Comparison of ENCODE assay signal across 8 cellular contexts in genomic region chr11:68843052-68843561, GRCh38. TPM values are rescaled to one million over a fixed set of nuclear protein-coding genes. Genes with fewer than 3 reads are reported as not detected.
DNase-seq lines count a peak whose midpoint lies in the region; FAIRE-seq and TF ChIP-seq lines count a peak whose summit lies in the region.

No MANE protein-coding gene starts in this region.

- dilution Hi-C loops in keratinocyte (cut with MboI; ENCODE audit: extremely low pct_ligation_motif_present, low sequenced_read_pairs), result no loop called here

- POLR2A ChIA-PET in SK-N-SH (lab: Yijun Ruan, JAX), result no interaction called here

- H3K36me3 ChIP-seq in DOHH2 (ENCODE audit: control insufficient read depth, low read length), result no peaks in the 10 kb centered on the region
- H3K36me3 ChIP-seq in keratinocyte (ENCODE audit: control insufficient read depth in 2 of 2, extremely low read depth in 1 of 2, insufficient read depth in 2 of 2, low read length in 2 of 2), result no peaks in the 10 kb centered on the region
- H3K36me3 ChIP-seq in testis (ENCODE audit: low read depth, missing control alignments), result no peaks in the 10 kb centered on the region
- no peaks in the 10 kb centered on the region for H3K36me3 ChIP-seq in SK-N-SH (replicated peaks in 1 of 2; ENCODE audit: control insufficient read depth in 1 of 2, insufficient read depth in 2 of 2, low read length in 1 of 2)

- H3K9me3 ChIP-seq in DOHH2 (ENCODE audit: control insufficient read depth, insufficient read depth, low read length), result no peaks in the 10 kb centered on the region
- no peaks in the 10 kb centered on the region for H3K9me3 ChIP-seq in keratinocyte (ENCODE audit: control insufficient read depth, low read depth, low read length)
- H3K9me3 ChIP-seq in testis, result no peaks in the 10 kb centered on the region
- H3K9me3 ChIP-seq in SK-N-SH, result no peaks in the 10 kb centered on the region

- TF ChIP-seq POLR2A in testis (IDR thresholded peaks at IDR 0.05), result no peak

- no peaks in the 10 kb centered on the region for H3K9me3 Mint-ChIP-seq in activated naive CD8-positive, alpha-beta T cell (ENCODE audit: low read depth)

- H2AFZ ChIP-seq in keratinocyte (ENCODE audit: control insufficient read depth, low read length) (peak overlapping the region; percentile 27), SK-N-SH (ENCODE audit: low read depth) (no peak overlapping the region)

- H3K9ac ChIP-seq in keratinocyte (ENCODE audit: control insufficient read depth, extremely low read depth, insufficient read depth, low read length), result no peak overlapping the region
- no peak overlapping the region for H3K9ac ChIP-seq in SK-N-SH

- CTCF ChIA-PET in SK-N-SH (lab: Yijun Ruan, JAX), result interaction anchor here (0.5 to 2.4 kb wide), 3 partner anchors 45 to 196 kb away, joined by 3 to 12 read pairs (median 3); no protein-coding TSS in a partner anchor

- peak overlapping the region; percentile 86 for H3K27ac Mint-ChIP-seq in activated naive CD8-positive, alpha-beta T cell

- WGBS in testis, 2 donors, result 6 to 11% methylated on average over 23 of the region's 23 CpGs
- 97% methylated on average over 23 of the region's 23 CpGs for WGBS in SK-N-SH (ENCODE audit: low lambda C conversion rate)

- no peak overlapping the region for H3K27ac ChIP-seq in DOHH2 (ENCODE audit: low read depth, low read length)
- no peak overlapping the region for H3K27ac ChIP-seq in keratinocyte (ENCODE audit: control insufficient read depth, insufficient read depth, low read length)
- no peak overlapping the region for H3K27ac ChIP-seq in testis
- no peak overlapping the region for H3K27ac ChIP-seq in SK-N-SH (ENCODE audit: low read depth in 2 of 2, low read length in 1 of 2)

- intact Hi-C loops in testis (cut with DNase I; ENCODE audit: low total_unique reads), result no loop called here
- intact Hi-C loops in posterior vena cava (cut with DNase I), result no loop called here

- peak overlapping the region; percentile 90 for H3K4me3 Mint-ChIP-seq in activated naive CD8-positive, alpha-beta T cell

- H3K9me1 ChIP-seq in keratinocyte (ENCODE audit: control insufficient read depth, extremely low read depth, insufficient read depth, low read length), result no peaks in the 10 kb centered on the region

- H3K27me3 ChIP-seq in DOHH2 (ENCODE audit: control insufficient read depth, low read length), result peaks cover 59% of the 10 kb centered on the region
- peaks cover 8% of the 10 kb centered on the region for H3K27me3 ChIP-seq in keratinocyte (ENCODE audit: control insufficient read depth, extremely low read depth, insufficient read depth, low read length)
- H3K27me3 ChIP-seq in testis, result no peaks in the 10 kb centered on the region
- no peaks in the 10 kb centered on the region for H3K27me3 ChIP-seq in SK-N-SH (ENCODE audit: insufficient read depth)

- H3K4me1 ChIP-seq in DOHH2 (ENCODE audit: control insufficient read depth, low read length), result peaks cover 58% of the 10 kb centered on the region
- peaks cover 30% of the 10 kb centered on the region for H3K4me1 ChIP-seq in keratinocyte (ENCODE audit: control insufficient read depth, extremely low read depth, insufficient read depth, low read length)
- peaks cover 44% of the 10 kb centered on the region for H3K4me1 ChIP-seq in testis
- peaks cover 18 to 19% of the 10 kb centered on the region in 2 experiments for H3K4me1 ChIP-seq in SK-N-SH (ENCODE audit: control insufficient read depth in 1 of 2, insufficient read depth in 2 of 2, low read depth in 1 of 2, low read length in 1 of 2)

- no peaks in the 10 kb centered on the region for H3K36me3 Mint-ChIP-seq in activated naive CD8-positive, alpha-beta T cell

- FAIRE-seq in keratinocyte (lab: Jason Lieb, UNC), result no peak

- H3K79me2 ChIP-seq in DOHH2 (ENCODE audit: control insufficient read depth, low read length), result no peaks in the 10 kb centered on the region
- H3K79me2 ChIP-seq in keratinocyte (ENCODE audit: control insufficient read depth, insufficient read depth, low read length), result no peaks in the 10 kb centered on the region
- peaks cover 23% of the 10 kb centered on the region for H3K79me2 ChIP-seq in SK-N-SH (ENCODE audit: insufficient read depth)

- DNase-seq in NOMO-1 treated with DMSO at 0.1 percent for 48 hours (lab: John Stamatoyannopoulos, UW; ENCODE audit: unreplicated experiment) (peak; percentile 48), keratinocyte (ENCODE audit: low read depth, low spot score) (no peak), testis (no peak), nucleus accumbens (lab: John Stamatoyannopoulos, UW) (no peak), posterior vena cava (ENCODE audit: low spot score) (no peak), SK-N-SH (no peak)

- TF ChIP-seq CTCF in DOHH2 (IDR thresholded peaks at IDR 0.05; ENCODE audit: low read depth, low read length, poor library complexity, severe bottlenecking) (no peak), keratinocyte (optimal IDR thresholded peaks at IDR 0.05 in 1 of 3, IDR thresholded peaks at IDR 0.05 in 1 of 3, conservative IDR thresholded peaks at IDR 0.05 in 1 of 3; ENCODE audit: extremely low read depth in 1 of 3, insufficient read depth in 2 of 3, low read length in 3 of 3) (no peak), testis (IDR thresholded peaks at IDR 0.05) (no peak), SK-N-SH (IDR thresholded peaks at IDR 0.05) (no peak)

- no peaks in the 10 kb centered on the region for H4K20me1 ChIP-seq in DOHH2 (ENCODE audit: control insufficient read depth, insufficient read depth, low read depth, low read length)
- H4K20me1 ChIP-seq in keratinocyte (ENCODE audit: control insufficient read depth, extremely low read depth, insufficient read depth, low read length), result no peaks in the 10 kb centered on the region
- H4K20me1 ChIP-seq in SK-N-SH (ENCODE audit: insufficient read depth), result no peaks in the 10 kb centered on the region

- H3K4me1 Mint-ChIP-seq in activated naive CD8-positive, alpha-beta T cell (ENCODE audit: low read depth), result peaks cover 39% of the 10 kb centered on the region

- H3K4me2 ChIP-seq in DOHH2 (ENCODE audit: low read length), result peak overlapping the region; percentile 56
- peak overlapping the region; percentile 80 for H3K4me2 ChIP-seq in keratinocyte (ENCODE audit: control insufficient read depth, extremely low read depth, insufficient read depth, low read depth, low read length)
- no peak overlapping the region for H3K4me2 ChIP-seq in SK-N-SH

- H3K4me3 ChIP-seq in DOHH2 (ENCODE audit: low read length), result peak overlapping the region; percentile 51
- peak overlapping the region in 2 of 3 experiments; percentile 32 to 57 for H3K4me3 ChIP-seq in keratinocyte (ENCODE audit: control insufficient read depth in 2 of 3, extremely low read depth in 1 of 3, insufficient read depth in 2 of 3, low read depth in 1 of 3, low read length in 3 of 3)
- H3K4me3 ChIP-seq in testis, result peak overlapping the region; percentile 76 to 85
- H3K4me3 ChIP-seq in SK-N-SH (ENCODE audit: low read depth in 2 of 2, low read length in 1 of 2), result no peak overlapping the region

- no peak for TF ChIP-seq EP300 in SK-N-SH (IDR thresholded peaks at IDR 0.05; ENCODE audit: borderline replicate concordance in 1 of 2, low read depth in 1 of 2, low read length in 1 of 2)

- no peaks in the 10 kb centered on the region for H3K27me3 Mint-ChIP-seq in activated naive CD8-positive, alpha-beta T cell

- H3F3A ChIP-seq in DOHH2 (ENCODE audit: control insufficient read depth, insufficient read depth) (peaks cover 15% of the 10 kb centered on the region), SK-N-SH (replicated peaks; ENCODE audit: insufficient read depth) (peaks cover 28% of the 10 kb centered on the region)

- H3K9me2 ChIP-seq in DOHH2 (replicated peaks; ENCODE audit: control insufficient read depth, low read length) (no peaks in the 10 kb centered on the region), SK-N-SH (no peaks in the 10 kb centered on the region)

- TF ChIP-seq RAD21 in SK-N-SH (IDR thresholded peaks at IDR 0.05; ENCODE audit: low read length), result no peak

TF ChIP-seq in SK-N-SH, 30 proteins besides CTCF, POLR2A, EP300 and RAD21 (continues in another document):
- no peak for TF ChIP-seq YY1 (IDR thresholded peaks at IDR 0.05; ENCODE audit: low read depth)
- TF ChIP-seq MXI1 (IDR thresholded peaks at IDR 0.05; ENCODE audit: low read depth, low read length), result no peak
- TF ChIP-seq RXRA (IDR thresholded peaks at IDR 0.05; ENCODE audit: borderline replicate concordance, low read depth), result no peak
- no peak for TF ChIP-seq RFX5 (IDR thresholded peaks at IDR 0.05; ENCODE audit: low read length)
- TF ChIP-seq FOSL2 (IDR thresholded peaks at IDR 0.05; ENCODE audit: borderline replicate concordance, low read depth), result no peak
- TF ChIP-seq, protein P1, sequence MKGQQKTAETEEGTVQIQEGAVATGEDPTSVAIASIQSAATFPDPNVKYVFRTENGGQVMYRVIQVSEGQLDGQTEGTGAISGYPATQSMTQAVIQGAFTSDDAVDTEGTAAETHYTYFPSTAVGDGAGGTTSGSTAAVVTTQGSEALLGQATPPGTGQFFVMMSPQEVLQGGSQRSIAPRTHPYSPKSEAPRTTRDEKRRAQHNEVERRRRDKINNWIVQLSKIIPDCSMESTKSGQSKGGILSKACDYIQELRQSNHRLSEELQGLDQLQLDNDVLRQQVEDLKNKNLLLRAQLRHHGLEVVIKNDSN (IDR thresholded peaks at IDR 0.05; ENCODE audit: borderline replicate concordance, low read depth), result no peak
- TF ChIP-seq TEAD4 (IDR thresholded peaks at IDR 0.05; ENCODE audit: borderline replicate concordance, insufficient read depth), result no peak
- TF ChIP-seq FOXJ3 (CRISPR knock-in tag; IDR thresholded peaks at IDR 0.05), result no peak
- TF ChIP-seq RCOR1 (IDR thresholded peaks at IDR 0.05; ENCODE audit: low read length), result no peak
- TF ChIP-seq, protein P2, sequence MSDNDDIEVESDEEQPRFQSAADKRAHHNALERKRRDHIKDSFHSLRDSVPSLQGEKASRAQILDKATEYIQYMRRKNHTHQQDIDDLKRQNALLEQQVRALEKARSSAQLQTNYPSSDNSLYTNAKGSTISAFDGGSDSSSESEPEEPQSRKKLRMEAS (IDR thresholded peaks at IDR 0.05; ENCODE audit: low read depth), result no peak
- TF ChIP-seq ELF1 (IDR thresholded peaks at IDR 0.05), result no peak

RNA-seq across cellular contexts. Expression of gene CPT1A, which starts 1.4 kb away (rescaled TPM):
- 12.0 to 25.5 TPM (median 12.9 TPM) in 3 replicates for polyA plus RNA-seq in keratinocyte
- 17.0 TPM for polyA plus RNA-seq in keratinocyte (2011; ENCODE audit: low read depth)
- polyA plus RNA-seq in keratinocyte (2011; cell fraction: cytosol; rRNA removed), result 10.7 and 11.6 TPM in 2 replicates
- polyA plus RNA-seq in keratinocyte (2011; cell fraction: nucleus; rRNA removed), result 35.0 and 37.1 TPM in 2 replicates
- 13.3 and 25.6 TPM in 2 replicates for polyA plus RNA-seq in keratinocyte (2012; ENCODE audit: low replicate concordance)
- 36.9 to 65.1 TPM (median 42.2 TPM) in 3 replicates for polyA minus RNA-seq in keratinocyte
- 33.8 TPM for polyA minus RNA-seq in keratinocyte (2011; cell fraction: cytosol; rRNA and poly(A)+ RNA removed)
- polyA minus RNA-seq in keratinocyte (2011; cell fraction: nucleus; rRNA and poly(A)+ RNA removed), result 70.4 and 95.8 TPM in 2 replicates
- total RNA-seq in testis, result 10 to 100 TPM; 49.1 to 58.5 TPM
- polyA plus RNA-seq in testis (ENCODE audit: insufficient read depth, low read depth, low replicate concordance), result 39.2 TPM
- total RNA-seq in posterior vena cava, result 100 to 1,000 TPM in 1 of 2 donors, 10 to 100 TPM in 1; 62.3 to 127 TPM
- polyA plus RNA-seq in SK-N-SH (2012; rRNA removed), result 22.5 and 31.2 TPM in 2 replicates
- 20.9 and 27.0 TPM in 2 replicates for polyA plus RNA-seq in SK-N-SH (2012; cell fraction: cytosol; rRNA removed)
- polyA plus RNA-seq in SK-N-SH (2012; cell fraction: nucleus; rRNA removed), result 42.4 and 46.7 TPM in 2 replicates

Comparison
In these comparisons a context has a peak if more than half of its experiments do, and no peak if none do; other contexts are left out.
1. H3K4me3 ChIP-seq: peak in DOHH2 (single experiment), keratinocyte (2 of 3) and testis (2 of 2); none in SK-N-SH (0 of 2).